Comparison of ENCODE assay signal across 14 cellular contexts in genomic region chr20:35506872-35507638, GRCh38. TPM values are rescaled to one million over a fixed set of nuclear protein-coding genes. Genes with fewer than 3 reads are reported as not detected.
DNase-seq lines count a peak whose midpoint lies in the region; ATAC-seq and TF ChIP-seq lines count a peak whose summit lies in the region.
"Had no signal": no experiment of that assay in that cellular context is flagged by ENCODE, and none has a peak within 500 bp of the region (broad histone marks: within the 10 kb centered on the region; RNA-seq: fewer than 3 reads in every experiment).

No MANE protein-coding gene starts in this region.

- peak overlapping the region; percentile 26 for H3K4me3 Mint-ChIP-seq in activated T-helper 17 cell treated with anti-CD3 and anti-CD28 coated beads, Interleukin-2, amount 50 U/mL, for 72 hours
- H3K4me3 Mint-ChIP-seq: CD14-positive monocyte had no signal

- no peaks in the 10 kb centered on the region for H3K27me3 Mint-ChIP-seq in activated T-helper 17 cell treated with anti-CD3 and anti-CD28 coated beads, Interleukin-2, amount 50 U/mL, for 72 hours

- H3K9me3 ChIP-seq in tibial artery, result no peaks in the 10 kb centered on the region
- H3K9me3 ChIP-seq: gastroesophageal sphincter, pancreas had no signal

- no peak overlapping the region for H3K27ac ChIP-seq in tibial artery
- H3K27ac ChIP-seq: gastroesophageal sphincter, pancreas, RWPE1 had no signal

- peaks cover 50 to 95% (median 69%) of the 10 kb centered on the region in 3 donors for H3K36me3 ChIP-seq in tibial artery

- H3K36me3 Mint-ChIP-seq in activated T-helper 17 cell treated with anti-CD3 and anti-CD28 coated beads, Interleukin-2, amount 50 U/mL, for 72 hours (ENCODE audit: low read depth), result peaks cover 100% of the 10 kb centered on the region

- H3K4me1 Mint-ChIP-seq in activated T-helper 17 cell treated with anti-CD3 and anti-CD28 coated beads, Interleukin-2, amount 50 U/mL, for 72 hours, result peaks cover 31% of the 10 kb centered on the region

- no peaks in the 10 kb centered on the region for H3K9me3 Mint-ChIP-seq in activated T-helper 17 cell treated with anti-CD3 and anti-CD28 coated beads, Interleukin-2, amount 50 U/mL, for 72 hours

- H3K27me3 ChIP-seq in tibial artery, result no peaks in the 10 kb centered on the region
- H3K27me3 ChIP-seq: gastroesophageal sphincter, pancreas had no signal

- H3K4me3 ChIP-seq in GM12865 (ENCODE audit: low read depth, low read length) (no peak overlapping the region), tibial artery (no peak overlapping the region)
- H3K4me3 ChIP-seq: gastroesophageal sphincter, pancreas had no signal

- no peaks in the 10 kb centered on the region for H3K4me1 ChIP-seq in tibial artery
- H3K4me1 ChIP-seq: pancreas had no signal

- no peak for TF ChIP-seq POLR2A in GM18505 (IDR thresholded peaks at IDR 0.05; ENCODE audit: borderline replicate concordance, extremely low read depth, insufficient read depth, insufficient read length)

- no peak for TF ChIP-seq CTCF in GM12865 (IDR thresholded peaks at IDR 0.05; ENCODE audit: insufficient read depth, low read depth, low read length, missing control alignments)
- TF ChIP-seq CTCF in tibial artery (IDR thresholded peaks at IDR 0.05), result no peak

- intact Hi-C loops in tibial artery (cut with DNase I; ENCODE audit: low total_unique reads), result no loop called here

- H3K27ac Mint-ChIP-seq in activated T-helper 17 cell treated with anti-CD3 and anti-CD28 coated beads, Interleukin-2, amount 50 U/mL, for 72 hours, result peak overlapping the region; percentile 82

- peak; percentile 32 for DNase-seq in Ammon's horn (ENCODE audit: low spot score)
- peak; percentile 11 for DNase-seq in GM12865 (ENCODE audit: low read depth)
- DNase-seq in iris pigment epithelial cell (ENCODE audit: low read depth), result peak; percentile 35
- no peak for DNase-seq in NCI-H345 treated with DMSO at 0.1 percent for 48 hours (lab: John Stamatoyannopoulos, UW; ENCODE audit: unreplicated experiment)
- DNase-seq in tibial artery, result no peak
- no peak for DNase-seq in SIG-M5 treated with dmso at 0.1 percent for 504 hours (lab: John Stamatoyannopoulos, UW; ENCODE audit: unreplicated experiment)
- DNase-seq: left colon, NCI-H524, pancreas had no signal

- ATAC-seq in activated T-helper 17 cell treated with anti-CD3 and anti-CD28 coated beads, Interleukin-2, amount 50 U/mL, for 72 hours (replicated peaks), result peak; percentile 84
- no peak for ATAC-seq in GM18505 (IDR thresholded peaks at IDR 0.05; ENCODE audit: unreplicated experiment)
- ATAC-seq: gastroesophageal sphincter, left colon, pancreas had no signal

RNA-seq across cellular contexts. Expression of gene C20orf173, which starts 22.4 kb away (rescaled TPM):
- not detected for total RNA-seq in activated T-helper 17 cell treated with anti-CD3 and anti-CD28 coated beads, Interleukin-2, amount 50 U/mL, for 72 hours
- total RNA-seq: gastroesophageal sphincter, left colon, pancreas had no signal

RNA-seq across cellular contexts. Expression of gene ERGIC3, which starts 34.8 kb away (rescaled TPM):
- 100 to 1,000 TPM; 133 to 142 TPM for total RNA-seq in activated T-helper 17 cell treated with anti-CD3 and anti-CD28 coated beads, Interleukin-2, amount 50 U/mL, for 72 hours

RNA-seq across cellular contexts. Expression of gene CEP250, which starts 51.7 kb away (rescaled TPM):
- 10 to 100 TPM; 77.8 to 88.3 TPM for total RNA-seq in activated T-helper 17 cell treated with anti-CD3 and anti-CD28 coated beads, Interleukin-2, amount 50 U/mL, for 72 hours

Comparison
In these comparisons a context has a peak if more than half of its experiments do, and no peak if none do; other contexts are left out.
1. DNase-seq: peak in Ammon's horn (single experiment), GM12865 (single experiment) and iris pigment epithelial cell (single experiment); none in NCI-H345 treated with DMSO at 0.1 percent for 48 hours (single experiment), tibial artery (0 of 2) and SIG-M5 treated with dmso at 0.1 percent for 504 hours (single experiment).